16 cellular contexts compared by ENCODE assay signal in genomic region chr18:8708670-8709069, GRCh38. TPM values are rescaled to one million over a fixed set of nuclear protein-coding genes. Genes with fewer than 3 reads are reported as not detected.
DNase-seq lines count a peak whose midpoint lies in the region; ATAC-seq and TF ChIP-seq lines count a peak whose summit lies in the region.
"Had no signal": no experiment of that assay in that cellular context is flagged by ENCODE, and none has a peak within 500 bp of the region (broad histone marks: within the 10 kb centered on the region; RNA-seq: fewer than 3 reads in every experiment).

No MANE protein-coding gene starts in this region.

- H3K79me1 ChIP-seq in mesenchymal stem cell (replicated peaks; ENCODE audit: low read length, poor library complexity, severe bottlenecking), result no peaks in the 10 kb centered on the region

- H2BK120ac ChIP-seq in mesenchymal stem cell (ENCODE audit: low read depth, low read length), result no peak overlapping the region

- DNase-seq in activated CD8-positive, alpha-beta memory T cell treated with anti-CD3 and anti-CD28 coated beads, Interleukin-2, amount 50 U/mL, for 48 hours, result peak; percentile 26
- no peak for DNase-seq in activated CD8-positive, alpha-beta memory T cell treated with anti-CD3 and anti-CD28 coated beads for 24 hours
- DNase-seq in astrocyte of the cerebellum (ENCODE audit: low read depth) (no peak), mesenchymal stem cell (no peak), Ammon's horn (ENCODE audit: low spot score) (no peak)
- no peak for DNase-seq in effector CD8-positive, alpha-beta T cell (lab: John Stamatoyannopoulos, UW)
- DNase-seq: activated CD4-positive, alpha-beta T cell treated with anti-CD3 and anti-CD28 coated beads for 1 hour; activated naive CD4-positive, alpha-beta T cell treated with anti-CD3 and anti-CD28 coated beads, Interleukin-2, amount 50 U/mL, for 16 hours; COR-L47; effector memory CD4-positive, alpha-beta T cell; Kasumi-1; NCI-H1694; NCI-H526; psoas muscle had no signal

- H3K23ac ChIP-seq in mesenchymal stem cell (ENCODE audit: low read length in 2 of 2), result no peak overlapping the region

- H3K4me3 ChIP-seq in astrocyte of the cerebellum (ENCODE audit: low read depth, low read length) (peak overlapping the region; percentile 63), mesenchymal stem cell (ENCODE audit: insufficient read depth in 1 of 2, low read depth in 1 of 2, low read length in 2 of 2) (peak overlapping the region; percentile 45 to 96)
- H3K4me3 ChIP-seq: psoas muscle had no signal

- peaks cover 30 to 36% of the 10 kb centered on the region in 2 experiments for H3K36me3 ChIP-seq in mesenchymal stem cell (ENCODE audit: control insufficient read depth in 1 of 2, insufficient read depth in 2 of 2, low read depth in 1 of 2, low read length in 2 of 2)

- H4K91ac ChIP-seq in mesenchymal stem cell (ENCODE audit: low read length), result peak overlapping the region; percentile 25

- no peak overlapping the region for H2AK5ac ChIP-seq in mesenchymal stem cell (ENCODE audit: low read length, severe bottlenecking)

- no peak overlapping the region for H3K14ac ChIP-seq in mesenchymal stem cell (ENCODE audit: low read length in 2 of 2)

- TF ChIP-seq CTCF in astrocyte of the cerebellum (IDR thresholded peaks at IDR 0.05; ENCODE audit: low read depth, low read length, missing control alignments), result no peak

- peak overlapping the region; percentile 85 for H3K27ac ChIP-seq in mesenchymal stem cell (ENCODE audit: low read length, poor library complexity, severe bottlenecking)
- H3K27ac ChIP-seq: psoas muscle had no signal

- H2BK12ac ChIP-seq in mesenchymal stem cell (ENCODE audit: low read length in 2 of 2), result no peak overlapping the region

- H2AFZ ChIP-seq in mesenchymal stem cell (ENCODE audit: low read depth, low read length), result no peak overlapping the region

- ATAC-seq in GM18907 (IDR thresholded peaks at IDR 0.05; ENCODE audit: unreplicated experiment) (no peak), HG03139 (IDR thresholded peaks at IDR 0.05; ENCODE audit: unreplicated experiment) (no peak)
- ATAC-seq: psoas muscle had no signal

- peak overlapping the region; percentile 44 to 46 for H3K18ac ChIP-seq in mesenchymal stem cell (ENCODE audit: low read depth in 1 of 2, low read length in 2 of 2)

- no peaks in the 10 kb centered on the region for H3K9me3 ChIP-seq in mesenchymal stem cell (ENCODE audit: control insufficient read depth, low read length)
- H3K9me3 ChIP-seq: psoas muscle had no signal

- no peak overlapping the region for H2BK5ac ChIP-seq in mesenchymal stem cell (ENCODE audit: low read depth, low read length, poor library complexity, severe bottlenecking)

- H4K8ac ChIP-seq in mesenchymal stem cell (ENCODE audit: low read length), result no peak overlapping the region

- in situ Hi-C loops in astrocyte of the cerebellum (cut with HindIII; ENCODE audit: low sequenced_read_pairs), result no loop called here

- 88% methylated on average over 9 of the region's 9 CpGs for WGBS in mesenchymal stem cell

- peak overlapping the region in 1 of 2 experiments; percentile 47 for H3K4ac ChIP-seq in mesenchymal stem cell (ENCODE audit: low read depth in 1 of 2, low read length in 2 of 2)

- peak overlapping the region; percentile 69 for H3K4me2 ChIP-seq in mesenchymal stem cell (ENCODE audit: low read length, poor library complexity, severe bottlenecking)

- H3K4me1 ChIP-seq in mesenchymal stem cell (ENCODE audit: control insufficient read depth, insufficient read depth, low read depth, low read length), result peaks cover 18% of the 10 kb centered on the region

- H2BK15ac ChIP-seq in mesenchymal stem cell (ENCODE audit: low read depth, poor library complexity, severe bottlenecking), result no peak overlapping the region

- peak overlapping the region; percentile 95 for H3K9ac ChIP-seq in mesenchymal stem cell (ENCODE audit: low read length)

- no peaks in the 10 kb centered on the region for H3K27me3 ChIP-seq in mesenchymal stem cell (ENCODE audit: control insufficient read depth in 1 of 2, insufficient read depth in 1 of 2, low read length in 2 of 2)

RNA-seq across cellular contexts. Expression of gene MTCL1, which starts 3.3 kb away (rescaled TPM):
- 15.4 TPM for polyA plus RNA-seq in mesenchymal stem cell (2013, experiment 1 of 2)
- polyA plus RNA-seq in mesenchymal stem cell (2013, experiment 2 of 2), result 15.4 TPM
